In the genomic region with DNA sequence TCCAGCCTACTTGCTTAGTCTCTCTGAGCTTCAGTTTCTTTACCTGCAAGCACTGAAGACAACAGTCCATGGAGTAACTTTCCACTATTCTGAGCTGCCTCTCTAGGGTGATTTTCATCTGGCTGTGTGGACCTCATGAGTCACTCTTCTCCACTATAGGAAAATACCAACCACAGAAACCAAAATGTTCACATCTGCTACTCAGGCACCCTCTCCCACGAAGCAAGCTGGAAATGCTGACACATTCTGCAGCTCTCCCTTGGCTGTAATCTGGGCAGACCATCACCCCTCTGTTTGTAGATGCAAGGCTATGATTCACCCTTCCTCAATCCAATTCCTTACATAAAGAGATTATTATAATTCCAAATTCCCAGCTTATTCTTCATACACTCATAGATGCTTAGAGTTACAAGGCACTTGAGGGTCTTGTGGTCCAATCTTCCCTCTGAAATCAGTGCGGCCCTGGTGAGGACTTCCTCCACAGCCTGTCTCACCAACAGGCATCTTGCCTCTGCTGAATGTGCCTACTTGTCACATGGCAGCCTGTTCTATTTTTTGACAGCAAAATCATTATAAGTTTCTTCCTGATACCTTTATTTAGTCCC, we compare ENCODE assay signal across 8 cellular contexts.
DNase-seq lines count a peak whose midpoint lies in the region; ATAC-seq, FAIRE-seq and TF ChIP-seq lines count a peak whose summit lies in the region.

No MANE protein-coding gene starts in this region.

- H3K4me1 Mint-ChIP-seq in T-helper 2 cell treated with Interferon-gamma antibody and Interleukin-4, amounts not matched to agents 5 μg/mL and 100 μg/mL, for 36 hours (ENCODE audit: low read depth): no peaks in the 10 kb centered on the region

- H3K4me1 ChIP-seq in keratinocyte (ENCODE audit: control insufficient read depth, extremely low read depth, insufficient read depth, low read length) (peaks cover 7% of the 10 kb centered on the region), gastrocnemius medialis (no peaks in the 10 kb centered on the region)

- H3K27me3 ChIP-seq in keratinocyte (ENCODE audit: control insufficient read depth, extremely low read depth, insufficient read depth, low read length) (peaks cover 29% of the 10 kb centered on the region), gastrocnemius medialis (no peaks in the 10 kb centered on the region)

- dilution Hi-C loops in keratinocyte (cut with MboI; ENCODE audit: extremely low pct_ligation_motif_present, low sequenced_read_pairs): no loop called here

- no peak for TF ChIP-seq POLR2A in gastrocnemius medialis (IDR thresholded peaks at IDR 0.05)

- intact Hi-C loops in gastrocnemius medialis (cut with DNase I; ENCODE audit: low total_unique reads): no loop called here

- H3K9me3 ChIP-seq in keratinocyte (ENCODE audit: control insufficient read depth, low read depth, low read length) (no peaks in the 10 kb centered on the region), gastrocnemius medialis (no peaks in the 10 kb centered on the region)

- peak; percentile 89 for ATAC-seq in GM19023 (IDR thresholded peaks at IDR 0.05; ENCODE audit: unreplicated experiment)
- peak; percentile 80 for ATAC-seq in HG03135 (IDR thresholded peaks at IDR 0.05; ENCODE audit: unreplicated experiment)
- ATAC-seq in gastrocnemius medialis: no peak

- H3K27ac Mint-ChIP-seq in T-helper 2 cell treated with Interferon-gamma antibody and Interleukin-4, amounts not matched to agents 5 μg/mL and 100 μg/mL, for 36 hours: no peak overlapping the region

- no peak overlapping the region for H3K4me2 ChIP-seq in keratinocyte (ENCODE audit: control insufficient read depth, extremely low read depth, insufficient read depth, low read depth, low read length)

- H3K4me3 ChIP-seq in keratinocyte (ENCODE audit: control insufficient read depth in 2 of 3, extremely low read depth in 1 of 3, insufficient read depth in 2 of 3, low read depth in 1 of 3, low read length in 3 of 3) (no peak overlapping the region), gastrocnemius medialis (no peak overlapping the region)

- H2AFZ ChIP-seq in keratinocyte (ENCODE audit: control insufficient read depth, low read length): no peak overlapping the region

- no peaks in the 10 kb centered on the region for H3K36me3 ChIP-seq in keratinocyte (ENCODE audit: control insufficient read depth in 2 of 2, extremely low read depth in 1 of 2, insufficient read depth in 2 of 2, low read length in 2 of 2)
- H3K36me3 ChIP-seq in gastrocnemius medialis: no peaks in the 10 kb centered on the region

- H3K4me3 Mint-ChIP-seq in T-helper 2 cell treated with Interferon-gamma antibody and Interleukin-4, amounts not matched to agents 5 μg/mL and 100 μg/mL, for 36 hours: no peak overlapping the region

- H3K27me3 Mint-ChIP-seq in T-helper 2 cell treated with Interferon-gamma antibody and Interleukin-4, amounts not matched to agents 5 μg/mL and 100 μg/mL, for 36 hours (ENCODE audit: low read depth): peaks cover 2% of the 10 kb centered on the region

- H3K79me2 ChIP-seq in keratinocyte (ENCODE audit: control insufficient read depth, insufficient read depth, low read length): no peaks in the 10 kb centered on the region

- no peak overlapping the region for H3K9ac ChIP-seq in keratinocyte (ENCODE audit: control insufficient read depth, extremely low read depth, insufficient read depth, low read length)

- in situ Hi-C loops in gastrocnemius medialis (cut with MboI; ENCODE audit: low sequenced_read_pairs in 4 of 4): loop anchor here in 1 of 4 donors (25.0 kb wide), 1 partner anchor 676 kb away; no protein-coding TSS in a partner anchor

- peak; percentile 95 for DNase-seq in AG09319 (ENCODE audit: extremely low read depth, low read depth)
- DNase-seq in T-helper 2 cell treated with Interferon-gamma antibody and Interleukin-4, amounts not matched to agents 5 μg/mL and 100 μg/mL, for 36 hours (ENCODE audit: low spot score): peak; percentile 61
- peak; percentile 26 for DNase-seq in keratinocyte (ENCODE audit: low read depth, low spot score)
- DNase-seq in OCI-M2 (lab: John Stamatoyannopoulos, UW; ENCODE audit: unreplicated experiment): no peak
- DNase-seq in SKM-1 (lab: John Stamatoyannopoulos, UW; ENCODE audit: unreplicated experiment): no peak
- no peak for DNase-seq in gastrocnemius medialis

- no peaks in the 10 kb centered on the region for H3K36me3 Mint-ChIP-seq in T-helper 2 cell treated with Interferon-gamma antibody and Interleukin-4, amounts not matched to agents 5 μg/mL and 100 μg/mL, for 36 hours (ENCODE audit: low read depth)

- no peaks in the 10 kb centered on the region for H3K9me3 Mint-ChIP-seq in T-helper 2 cell treated with Interferon-gamma antibody and Interleukin-4, amounts not matched to agents 5 μg/mL and 100 μg/mL, for 36 hours

- H3K27ac ChIP-seq in keratinocyte (ENCODE audit: control insufficient read depth, insufficient read depth, low read length) (no peak overlapping the region), gastrocnemius medialis (no peak overlapping the region)

- peak; percentile 81 for FAIRE-seq in keratinocyte (lab: Jason Lieb, UNC)

- TF ChIP-seq CTCF in AG09319 (IDR thresholded peaks at IDR 0.05; ENCODE audit: low read depth, low read length): no peak
- TF ChIP-seq CTCF in keratinocyte (optimal IDR thresholded peaks at IDR 0.05 in 1 of 3, IDR thresholded peaks at IDR 0.05 in 1 of 3, conservative IDR thresholded peaks at IDR 0.05 in 1 of 3; ENCODE audit: extremely low read depth in 1 of 3, insufficient read depth in 2 of 3, low read length in 3 of 3): no peak
- TF ChIP-seq CTCF in gastrocnemius medialis (IDR thresholded peaks at IDR 0.05 in 4 of 5, conservative IDR thresholded peaks at IDR 0.05 in 1 of 5): no peak

- no peaks in the 10 kb centered on the region for H4K20me1 ChIP-seq in keratinocyte (ENCODE audit: control insufficient read depth, extremely low read depth, insufficient read depth, low read length)

- H3K9me1 ChIP-seq in keratinocyte (ENCODE audit: control insufficient read depth, extremely low read depth, insufficient read depth, low read length): no peaks in the 10 kb centered on the region

Comparison
In these comparisons a context has a peak if more than half of its experiments do, and no peak if none do; other contexts are left out.
1. DNase-seq: peak in AG09319 (single experiment), T-helper 2 cell treated with Interferon-gamma antibody and Interleukin-4, amounts not matched to agents 5 μg/mL and 100 μg/mL, for 36 hours (single experiment) and keratinocyte (single experiment); none in OCI-M2 (single experiment), SKM-1 (single experiment) and gastrocnemius medialis (0 of 2).
2. ATAC-seq: peak in GM19023 (single experiment) and HG03135 (single experiment); none in gastrocnemius medialis (0 of 2).